9 cellular contexts compared by ENCODE assay signal in the genomic region with DNA sequence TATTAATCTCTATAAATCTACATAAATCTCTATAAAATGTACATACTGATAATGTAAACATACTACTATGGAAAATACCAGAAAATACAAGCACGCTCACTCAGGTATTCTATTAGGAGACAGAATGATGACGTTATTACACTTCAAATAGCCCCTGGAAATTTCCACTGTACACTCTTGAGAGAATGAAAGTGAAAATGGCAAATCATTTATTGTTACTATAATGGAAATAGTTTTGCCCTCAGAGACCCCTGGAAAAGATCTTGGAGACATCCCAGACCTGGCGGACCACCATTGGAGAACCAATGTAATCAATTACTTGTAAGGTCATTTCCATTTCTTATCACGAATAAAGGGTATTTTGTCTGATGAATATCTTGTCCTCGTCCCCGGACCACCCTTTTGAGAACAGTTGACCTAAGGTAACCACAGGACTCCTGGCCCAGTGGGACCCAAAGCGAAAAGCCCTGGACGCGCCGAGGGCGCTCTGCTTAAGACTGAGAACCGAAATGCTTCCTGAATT. TPM values are rescaled to one million over a fixed set of nuclear protein-coding genes. Genes with fewer than 3 reads are reported as not detected.
A peak's percentile ranks its signal among the peaks of the same experiment; 100 is the strongest.
DNase-seq lines count a peak whose midpoint lies in the region; ATAC-seq, FAIRE-seq and TF ChIP-seq lines count a peak whose summit lies in the region.
"Had no signal": no experiment of that assay in that cellular context is flagged by ENCODE, and none has a peak within 500 bp of the region (broad histone marks: within the 10 kb centered on the region; RNA-seq: fewer than 3 reads in every experiment).

No MANE protein-coding gene starts in this region.

- H3K27me3 Mint-ChIP-seq in CD8-positive, alpha-beta memory T cell: peaks cover 27 to 45% of the 10 kb centered on the region in 2 donors

- POLR2A ChIA-PET in CD8-positive, alpha-beta memory T cell (lab: Charles Lee): no interaction called here

- H3K36me3 Mint-ChIP-seq in CD8-positive, alpha-beta memory T cell: no peaks in the 10 kb centered on the region
- H3K36me3 Mint-ChIP-seq in activated naive CD4-positive, alpha-beta T cell treated with anti-CD3 and anti-CD28 coated beads, Interleukin-2, amount 50 U/mL, for 72 hours: no peaks in the 10 kb centered on the region

- H3K4me1 ChIP-seq in CD8-positive, alpha-beta memory T cell (ENCODE audit: insufficient read depth, low read length): no peaks in the 10 kb centered on the region
- H3K4me1 ChIP-seq in keratinocyte (ENCODE audit: control insufficient read depth, extremely low read depth, insufficient read depth, low read length): peaks cover 12% of the 10 kb centered on the region

- H3K4me3 ChIP-seq in CD8-positive, alpha-beta memory T cell (ENCODE audit: low read length): peak overlapping the region; percentile 66
- H3K4me3 ChIP-seq in keratinocyte (ENCODE audit: control insufficient read depth in 2 of 3, extremely low read depth in 1 of 3, insufficient read depth in 2 of 3, low read depth in 1 of 3, low read length in 3 of 3): peak overlapping the region; percentile 86 to 94 (median 89)

- H3K9ac ChIP-seq in keratinocyte (ENCODE audit: control insufficient read depth, extremely low read depth, insufficient read depth, low read length): peak overlapping the region; percentile 88

- no peak for DNase-seq in CD8-positive, alpha-beta memory T cell
- no peak for DNase-seq in activated naive CD4-positive, alpha-beta T cell treated with anti-CD3 and anti-CD28 coated beads, Interleukin-2, amount 50 U/mL, for 72 hours (ENCODE audit: low spot score in 2 of 2)
- DNase-seq in keratinocyte (ENCODE audit: low read depth, low spot score): no peak
- no peak for DNase-seq in stimulated activated naive CD8-positive, alpha-beta T cell treated with anti-CD3 and anti-CD28 coated beads, Interleukin-15, Interleukin-2, amounts not matched to agents 100 U/mL and 50 U/mL, for 24 hours
- DNase-seq in iPS-NIHi7 (ENCODE audit: extremely low spot score): no peak
- no peak for DNase-seq in NCI-H446 treated with DMSO at 0.1 percent for 48 hours (lab: John Stamatoyannopoulos, UW)

- no peak overlapping the region for H3K27ac Mint-ChIP-seq in CD8-positive, alpha-beta memory T cell
- H3K27ac Mint-ChIP-seq in activated naive CD4-positive, alpha-beta T cell treated with anti-CD3 and anti-CD28 coated beads, Interleukin-2, amount 50 U/mL, for 72 hours: peak overlapping the region; percentile 74 to 91

- TF ChIP-seq CTCF in keratinocyte (optimal IDR thresholded peaks at IDR 0.05 in 1 of 3, IDR thresholded peaks at IDR 0.05 in 1 of 3, conservative IDR thresholded peaks at IDR 0.05 in 1 of 3; ENCODE audit: extremely low read depth in 1 of 3, insufficient read depth in 2 of 3, low read length in 3 of 3): no peak

- dilution Hi-C loops in keratinocyte (cut with MboI; ENCODE audit: extremely low pct_ligation_motif_present, low sequenced_read_pairs): no loop called here

- peaks cover 9 to 21% (median 14%) of the 10 kb centered on the region in 3 donors for H3K4me1 Mint-ChIP-seq in CD8-positive, alpha-beta memory T cell

- FAIRE-seq in keratinocyte (lab: Jason Lieb, UNC): no peak

- peak overlapping the region; percentile 97 for H3K4me2 ChIP-seq in keratinocyte (ENCODE audit: control insufficient read depth, extremely low read depth, insufficient read depth, low read depth, low read length)

- CTCF ChIA-PET in CD8-positive, alpha-beta memory T cell (lab: Charles Lee): no interaction called here

- H3K27me3 ChIP-seq in CD8-positive, alpha-beta memory T cell (ENCODE audit: insufficient read depth, low read length, poor library complexity, severe bottlenecking): peaks cover 6% of the 10 kb centered on the region
- H3K27me3 ChIP-seq in keratinocyte (ENCODE audit: control insufficient read depth, extremely low read depth, insufficient read depth, low read length): no peaks in the 10 kb centered on the region

- peak; percentile 56 for ATAC-seq in GM19395 (IDR thresholded peaks at IDR 0.05; ENCODE audit: unreplicated experiment)
- peak; percentile 35 for ATAC-seq in HG03457 (IDR thresholded peaks at IDR 0.05; ENCODE audit: unreplicated experiment)
- ATAC-seq in activated naive CD4-positive, alpha-beta T cell treated with anti-CD3 and anti-CD28 coated beads, Interleukin-2, amount 50 U/mL, for 72 hours: peak; percentile 49 to 51
- ATAC-seq in stimulated activated naive CD8-positive, alpha-beta T cell treated with anti-CD3 and anti-CD28 coated beads, Interleukin-15, Interleukin-2, amounts not matched to agents 100 U/mL and 50 U/mL, for 24 hours: peak; percentile 17

- H3K4me3 Mint-ChIP-seq in CD8-positive, alpha-beta memory T cell: peak overlapping the region; percentile 76 to 88 (median 80)

- no peaks in the 10 kb centered on the region for H3K9me3 ChIP-seq in CD8-positive, alpha-beta memory T cell (ENCODE audit: low read length)
- H3K9me3 ChIP-seq in keratinocyte (ENCODE audit: control insufficient read depth, low read depth, low read length): no peaks in the 10 kb centered on the region

- H3K27ac ChIP-seq in CD8-positive, alpha-beta memory T cell (ENCODE audit: low read depth, low read length): no peak overlapping the region
- peak overlapping the region; percentile 88 for H3K27ac ChIP-seq in keratinocyte (ENCODE audit: control insufficient read depth, insufficient read depth, low read length)

- H4K20me1 ChIP-seq in keratinocyte (ENCODE audit: control insufficient read depth, extremely low read depth, insufficient read depth, low read length): no peaks in the 10 kb centered on the region

- H3K9me1 ChIP-seq in keratinocyte (ENCODE audit: control insufficient read depth, extremely low read depth, insufficient read depth, low read length): no peaks in the 10 kb centered on the region

- no peaks in the 10 kb centered on the region for H3K79me2 ChIP-seq in keratinocyte (ENCODE audit: control insufficient read depth, insufficient read depth, low read length)

- H2AFZ ChIP-seq in keratinocyte (ENCODE audit: control insufficient read depth, low read length): peak overlapping the region; percentile 97

- H3K36me3 ChIP-seq in CD8-positive, alpha-beta memory T cell (ENCODE audit: insufficient read depth, low read length): no peaks in the 10 kb centered on the region
- H3K36me3 ChIP-seq in keratinocyte (ENCODE audit: control insufficient read depth in 2 of 2, extremely low read depth in 1 of 2, insufficient read depth in 2 of 2, low read length in 2 of 2): peaks cover 0 to 2% of the 10 kb centered on the region in 2 experiments

- H3K9me3 Mint-ChIP-seq in CD8-positive, alpha-beta memory T cell: peaks cover 0 to 2% (median 0%) of the 10 kb centered on the region in 5 donors
- H3K9me3 Mint-ChIP-seq in activated naive CD4-positive, alpha-beta T cell treated with anti-CD3 and anti-CD28 coated beads, Interleukin-2, amount 50 U/mL, for 72 hours: no peaks in the 10 kb centered on the region

RNA-seq across cellular contexts. Expression of a gene that starts 0.5 kb away (rescaled TPM):
- total RNA-seq in CD8-positive, alpha-beta memory T cell: under 1 TPM; 0.51 to 0.68 TPM
- not detected for polyA plus RNA-seq in CD8-positive, alpha-beta memory T cell
- total RNA-seq in activated naive CD4-positive, alpha-beta T cell treated with anti-CD3 and anti-CD28 coated beads, Interleukin-2, amount 50 U/mL, for 72 hours: under 1 TPM; 0.32 to 0.39 TPM
- 6.9 to 12.4 TPM (median 10.0 TPM) in 3 replicates for polyA plus RNA-seq in keratinocyte
- 9.1 TPM for polyA plus RNA-seq in keratinocyte (2011; ENCODE audit: low read depth)
- 7.1 and 10.9 TPM in 2 replicates for polyA plus RNA-seq in keratinocyte (2011; cell fraction: cytosol; rRNA removed)
- polyA plus RNA-seq in keratinocyte (2011; cell fraction: nucleus; rRNA removed): 9.7 and 10.5 TPM in 2 replicates
- 5.7 and 23.6 TPM in 2 replicates for polyA plus RNA-seq in keratinocyte (2012; ENCODE audit: low replicate concordance)
- 4.4 to 12.1 TPM (median 9.6 TPM) in 3 replicates for polyA minus RNA-seq in keratinocyte
- 12.3 TPM for polyA minus RNA-seq in keratinocyte (2011; cell fraction: cytosol; rRNA and poly(A)+ RNA removed)
- 8.1 and 14.1 TPM in 2 replicates for polyA minus RNA-seq in keratinocyte (2011; cell fraction: nucleus; rRNA and poly(A)+ RNA removed)

RNA-seq across cellular contexts. Expression of a gene that starts 34.8 kb away (rescaled TPM):
- not detected for total RNA-seq in CD8-positive, alpha-beta memory T cell
- polyA plus RNA-seq in CD8-positive, alpha-beta memory T cell: not detected
- total RNA-seq in activated naive CD4-positive, alpha-beta T cell treated with anti-CD3 and anti-CD28 coated beads, Interleukin-2, amount 50 U/mL, for 72 hours: under 1 TPM in 1 of 2 donors, not detected in 1; 0.10 TPM
- not detected in 3 replicates for polyA plus RNA-seq in keratinocyte
- not detected for polyA plus RNA-seq in keratinocyte (2011; ENCODE audit: low read depth)
- polyA plus RNA-seq in keratinocyte (2011; cell fraction: cytosol; rRNA removed): not detected in 2 replicates
- not detected in 2 replicates for polyA plus RNA-seq in keratinocyte (2011; cell fraction: nucleus; rRNA removed)
- polyA plus RNA-seq in keratinocyte (2012; ENCODE audit: low replicate concordance): 0.06 TPM in 1 of 2 replicates, not detected in the other
- not detected in 3 replicates for polyA minus RNA-seq in keratinocyte
- not detected for polyA minus RNA-seq in keratinocyte (2011; cell fraction: cytosol; rRNA and poly(A)+ RNA removed)
- not detected in 2 replicates for polyA minus RNA-seq in keratinocyte (2011; cell fraction: nucleus; rRNA and poly(A)+ RNA removed)
- total RNA-seq: T-helper 1 cell treated with Interleukin-12 subunit alpha and Interleukin-12 subunit beta and Interleukin-4 antibody, amounts not matched to agents 30 ng/mL and 1 ng/mL, for 36 hours had no signal

Comparison
In these comparisons a context has a peak if more than half of its experiments do, and no peak if none do; other contexts are left out.
1. H3K27ac Mint-ChIP-seq: peak in activated naive CD4-positive, alpha-beta T cell treated with anti-CD3 and anti-CD28 coated beads, Interleukin-2, amount 50 U/mL, for 72 hours (2 of 2); none in CD8-positive, alpha-beta memory T cell (0 of 8).
2. Peak in every context shown above with its lines, with median percentiles within 50 percentile points of each other: ATAC-seq.